Comparison of ENCODE assay signal across 8 cellular contexts in the genomic region with DNA sequence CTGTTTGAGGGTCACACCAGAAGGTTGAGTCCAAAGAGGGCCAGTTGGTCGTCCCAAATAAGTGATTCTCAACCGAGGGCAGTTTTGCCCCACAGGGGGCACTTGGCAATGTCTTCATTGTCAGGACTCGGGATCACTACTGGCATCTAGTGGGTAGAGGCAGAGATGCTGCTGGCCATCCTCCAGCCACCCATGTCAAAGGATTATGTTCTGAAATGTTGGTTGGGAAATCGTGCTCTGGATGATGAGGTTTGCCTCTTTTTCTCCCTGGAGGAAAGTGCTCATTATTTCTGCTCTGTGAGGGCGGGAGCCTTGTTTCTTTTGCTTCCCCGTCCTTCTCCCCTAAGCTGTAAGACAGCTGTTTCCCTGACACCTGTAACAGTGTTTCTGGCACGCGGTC. TPM values are rescaled to one million over a fixed set of nuclear protein-coding genes. Genes with fewer than 3 reads are reported as not detected.
DNase-seq lines count a peak whose midpoint lies in the region; ATAC-seq and TF ChIP-seq lines count a peak whose summit lies in the region.

No MANE protein-coding gene starts in this region.

- peak overlapping the region; percentile 43 for H3K4me2 ChIP-seq in skeletal muscle satellite cell (ENCODE audit: low read length)

- no peak overlapping the region for H3K4me3 ChIP-seq in skeletal muscle satellite cell (ENCODE audit: low read length)

- TF ChIP-seq CTCF in GM12873 (IDR thresholded peaks at IDR 0.05; ENCODE audit: insufficient read depth, low read depth, low read length, missing control alignments): peak; percentile 64

- POLR2A ChIA-PET in HEK293T (lab: Yijun Ruan, JAX): no interaction called here

- H3K36me3 ChIP-seq in skeletal muscle satellite cell (ENCODE audit: insufficient read depth, low read length): peaks cover 11% of the 10 kb centered on the region

- no peaks in the 10 kb centered on the region for H3K9me3 ChIP-seq in skeletal muscle satellite cell (replicated peaks; ENCODE audit: low read length)

- ATAC-seq in HG03135 (IDR thresholded peaks at IDR 0.05; ENCODE audit: unreplicated experiment): no peak

- H3K27me3 ChIP-seq in skeletal muscle satellite cell (ENCODE audit: control insufficient read depth, insufficient read depth, low read length): no peaks in the 10 kb centered on the region

- DNase-seq in AG20443 (ENCODE audit: low spot score) (peak; percentile 73), NCI-H2227 (lab: John Stamatoyannopoulos, UW; ENCODE audit: unreplicated experiment) (peak; percentile 61), anterior cingulate cortex (lab: John Stamatoyannopoulos, UW) (peak in 46 of 58 donors; percentile 19 to 78 (median 48)), hepatic stellate cell (ENCODE audit: low spot score) (peak; percentile 74), HEK293T (ENCODE audit: extremely low spot score) (no peak)

- H3K9ac ChIP-seq in skeletal muscle satellite cell (ENCODE audit: low read depth, low read length): no peak overlapping the region

- CTCF ChIA-PET in HEK293T (lab: Yijun Ruan, JAX): no interaction called here

- peaks cover 20% of the 10 kb centered on the region for H3K4me1 ChIP-seq in skeletal muscle satellite cell (ENCODE audit: control insufficient read depth, insufficient read depth, low read length)

TF ChIP-seq in HEK293T, 16 proteins besides CTCF, POLR2A, EP300 and RAD21:
- no peak for TF ChIP-seq LEF1 (IDR thresholded peaks at IDR 0.05; ENCODE audit: borderline replicate concordance)
- no peak for TF ChIP-seq ELF4 (IDR thresholded peaks at IDR 0.05)
- TF ChIP-seq SP1 (IDR thresholded peaks at IDR 0.05): no peak
- TF ChIP-seq, protein P1, sequence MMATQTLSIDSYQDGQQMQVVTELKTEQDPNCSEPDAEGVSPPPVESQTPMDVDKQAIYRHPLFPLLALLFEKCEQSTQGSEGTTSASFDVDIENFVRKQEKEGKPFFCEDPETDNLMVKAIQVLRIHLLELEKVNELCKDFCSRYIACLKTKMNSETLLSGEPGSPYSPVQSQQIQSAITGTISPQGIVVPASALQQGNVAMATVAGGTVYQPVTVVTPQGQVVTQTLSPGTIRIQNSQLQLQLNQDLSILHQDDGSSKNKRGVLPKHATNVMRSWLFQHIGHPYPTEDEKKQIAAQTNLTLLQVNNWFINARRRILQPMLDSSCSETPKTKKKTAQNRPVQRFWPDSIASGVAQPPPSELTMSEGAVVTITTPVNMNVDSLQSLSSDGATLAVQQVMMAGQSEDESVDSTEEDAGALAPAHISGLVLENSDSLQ (IDR thresholded peaks at IDR 0.05): no peak
- TF ChIP-seq CTBP1 (IDR thresholded peaks at IDR 0.05; ENCODE audit: borderline replicate concordance): no peak
- no peak for TF ChIP-seq FOXM1 (IDR thresholded peaks at IDR 0.05; ENCODE audit: borderline replicate concordance)
- TF ChIP-seq SUZ12 (IDR thresholded peaks at IDR 0.05): no peak
- no peak for TF ChIP-seq TARDBP (IDR thresholded peaks at IDR 0.05)
- TF ChIP-seq ZNF384 (IDR thresholded peaks at IDR 0.05): no peak
- no peak for TF ChIP-seq HDGF (IDR thresholded peaks at IDR 0.05; ENCODE audit: borderline replicate concordance)
- no peak for TF ChIP-seq FOXK2 (IDR thresholded peaks at IDR 0.05)
- no peak for TF ChIP-seq L3MBTL2 (conservative IDR thresholded peaks at IDR 0.05)

RNA-seq across cellular contexts. Expression of a gene that starts 3.6 kb away (rescaled TPM):
- total RNA-seq in skeletal muscle satellite cell (2012; rRNA removed): 8.5 and 10.4 TPM in 2 replicates

RNA-seq across cellular contexts. Expression of a gene that starts 18.1 kb away (rescaled TPM):
- total RNA-seq in skeletal muscle satellite cell (2012; rRNA removed): 65.7 and 70.0 TPM in 2 replicates

RNA-seq across cellular contexts. Expression of a gene that starts 39.6 kb away (rescaled TPM):
- 66.0 and 76.0 TPM in 2 replicates for total RNA-seq in skeletal muscle satellite cell (2012; rRNA removed)

RNA-seq across cellular contexts. Expression of a gene that starts 39.6 kb away (rescaled TPM):
- total RNA-seq in skeletal muscle satellite cell (2012; rRNA removed): 10.5 and 19.5 TPM in 2 replicates
